ENCODE assay signal across 19 cellular contexts in genomic region chr9:121262450-121262849, GRCh38.
"Had no signal": no experiment of that assay in that cellular context is flagged by ENCODE, and none has a peak within 500 bp of the region (broad histone marks: within the 10 kb centered on the region; RNA-seq: fewer than 3 reads in every experiment).

No MANE protein-coding gene starts in this region.

- H3K27me3 ChIP-seq: ascending aorta, breast epithelium, heart right ventricle, right lobe of liver, spleen had no signal

- H3K4me3 ChIP-seq: ascending aorta, breast epithelium, coronary artery, heart right ventricle, left ventricle myocardium inferior, prostate gland, right lobe of liver, spleen had no signal

- H3K36me3 ChIP-seq: ascending aorta, breast epithelium, heart right ventricle, left ventricle myocardium inferior, prostate gland, right lobe of liver, spleen had no signal

- H3K27ac ChIP-seq: ascending aorta, coronary artery, heart right ventricle, left ventricle myocardium inferior, right lobe of liver, spleen had no signal

- H3K9me3 ChIP-seq: ascending aorta, breast epithelium, heart right ventricle, left ventricle myocardium inferior, prostate gland, right lobe of liver, spleen had no signal

- ATAC-seq: activated CD4-positive, CD25-positive, alpha-beta regulatory T cell treated with anti-CD3 and anti-CD28 coated beads, Interleukin-2, amount 50 U/mL, for 24 hours; activated CD8-positive, alpha-beta T cell treated with anti-CD3 and anti-CD28 coated beads, Interleukin-2, amount 10 ng/mL, durations not matched to agents 7 days and 5 days; heart right ventricle; right lobe of liver; stimulated activated naive B cell treated with anti-CD40 and anti-IgM and Interleukin-4, amounts not matched to agents 10 μg/mL and 1 μg/mL and 100 μg/mL, for 72 hours had no signal

- H3K4me1 ChIP-seq: prostate gland, right lobe of liver had no signal

- DNase-seq: activated CD4-positive, alpha-beta T cell treated with anti-CD3 and anti-CD28 coated beads, Interleukin-2, amount 10 ng/mL, durations not matched to agents 7 days and 5 days; activated CD8-positive, alpha-beta T cell treated with anti-CD3 and anti-CD28 coated beads, Interleukin-2, amount 10 ng/mL, durations not matched to agents 7 days and 5 days; activated effector memory CD4-positive, alpha-beta T cell treated with anti-CD3 and anti-CD28 coated beads, Interleukin-2, amount 50 U/mL, for 16 hours; activated naive CD4-positive, alpha-beta T cell treated with anti-CD3 and anti-CD28 coated beads, Interleukin-2, amount 50 U/mL, for 16 hours; activated T-cell treated with anti-CD3 and anti-CD28 coated beads, Interleukin-2, amount 50 U/mL, for 48 hours; effector CD4-positive, alpha-beta T cell; heart right ventricle; kidney glomerular epithelial cell; left ventricle myocardium inferior; naive B cell; right lobe of liver; spleen; stimulated activated naive B cell treated with anti-CD40 and anti-IgM and Interleukin-4, amounts not matched to agents 10 μg/mL and 1 μg/mL and 100 μg/mL, for 72 hours; trophoblast cell had no signal
